Comparison of ENCODE assay signal across 11 cellular contexts in genomic region chr18:31791817-31792579, GRCh38.
DNase-seq lines count a peak whose midpoint lies in the region; ATAC-seq lines count a peak whose summit lies in the region.
"Had no signal": no experiment of that assay in that cellular context is flagged by ENCODE, and none has a peak within 500 bp of the region (broad histone marks: within the 10 kb centered on the region; RNA-seq: fewer than 3 reads in every experiment).

No MANE protein-coding gene starts in this region.

- intact Hi-C loops in dendritic cell treated with granulocyte-macrophage colony-stimulating factor and Interleukin-4, amounts not matched to agents 40 ng/mL and 50 ng/mL, for 4 days (cut with micrococcal nuclease) = no loop called here

- H3K4me1 Mint-ChIP-seq in dendritic cell treated with granulocyte-macrophage colony-stimulating factor and Interleukin-4, amounts not matched to agents 40 ng/mL and 50 ng/mL, for 4 days (ENCODE audit: low read depth) = peaks cover 49% of the 10 kb centered on the region

- H3K36me3 Mint-ChIP-seq in dendritic cell treated with granulocyte-macrophage colony-stimulating factor and Interleukin-4, amounts not matched to agents 40 ng/mL and 50 ng/mL, for 4 days (ENCODE audit: low read depth) = no peaks in the 10 kb centered on the region

- no peak overlapping the region for H3K4me3 Mint-ChIP-seq in dendritic cell treated with granulocyte-macrophage colony-stimulating factor and Interleukin-4, amounts not matched to agents 40 ng/mL and 50 ng/mL, for 4 days

- no peak for DNase-seq in RKO (ENCODE audit: low spot score)
- DNase-seq in activated effector memory CD4-positive, alpha-beta T cell treated with anti-CD3 and anti-CD28 coated beads, Interleukin-2, amount 50 U/mL, for 16 hours = no peak
- no peak for DNase-seq in activated CD4-positive, alpha-beta T cell treated with anti-CD3 and anti-CD28 coated beads, Interleukin-2, amount 50 U/mL, for 4 hours
- DNase-seq in NCI-H187 (lab: John Stamatoyannopoulos, UW) = no peak
- DNase-seq: cerebellar nuclear complex, NCI-H524 treated with DMSO at 0.1 percent for 48 hours, posterior cingulate gyrus had no signal

- peak; percentile 97 for ATAC-seq in GM18511 (IDR thresholded peaks at IDR 0.05; ENCODE audit: unreplicated experiment)
- peak; percentile 98 for ATAC-seq in GM21576 (IDR thresholded peaks at IDR 0.05; ENCODE audit: unreplicated experiment)
- peak; percentile 98 for ATAC-seq in HG03354 (IDR thresholded peaks at IDR 0.05; ENCODE audit: poor library complexity, severe bottlenecking, unreplicated experiment)

- H3K27ac Mint-ChIP-seq in dendritic cell treated with granulocyte-macrophage colony-stimulating factor and Interleukin-4, amounts not matched to agents 40 ng/mL and 50 ng/mL, for 4 days = peak overlapping the region; percentile 64

- H3K27me3 Mint-ChIP-seq in dendritic cell treated with granulocyte-macrophage colony-stimulating factor and Interleukin-4, amounts not matched to agents 40 ng/mL and 50 ng/mL, for 4 days = peaks cover 37% of the 10 kb centered on the region

- no peaks in the 10 kb centered on the region for H3K9me3 Mint-ChIP-seq in dendritic cell treated with granulocyte-macrophage colony-stimulating factor and Interleukin-4, amounts not matched to agents 40 ng/mL and 50 ng/mL, for 4 days
